1 cellular context compared by ENCODE assay signal in the genomic region with DNA sequence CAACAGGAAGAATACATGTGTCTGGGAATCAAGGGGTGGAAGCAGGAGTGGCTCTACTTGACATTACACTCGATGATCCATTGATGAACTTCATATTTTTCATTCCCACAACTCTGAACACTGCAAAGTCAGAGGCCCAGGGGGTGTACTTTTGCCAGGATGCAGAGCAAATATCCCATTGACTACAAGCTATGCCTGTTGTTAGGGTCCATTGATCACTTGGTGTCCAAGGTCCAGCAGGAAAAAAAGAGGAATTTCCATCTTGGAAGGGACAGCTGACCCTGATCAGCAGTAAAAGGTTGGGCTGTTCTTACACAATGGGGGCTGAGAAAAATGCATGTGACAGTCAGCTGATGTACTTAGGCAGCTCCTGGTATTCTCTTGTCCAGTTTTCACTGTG.
TF ChIP-seq lines count a peak whose summit lies in the region.

No MANE protein-coding gene starts in this region.

TF ChIP-seq in HepG2, 621 proteins besides CTCF, POLR2A, EP300 and RAD21 (continued from another document and continues in another):
- TF ChIP-seq AHDC1 (CRISPR knock-in tag; IDR thresholded peaks at IDR 0.05; ENCODE audit: borderline replicate concordance): no peak
- no peak for TF ChIP-seq ZNF274 (CRISPR knock-in tag; IDR thresholded peaks at IDR 0.05)
- no peak for TF ChIP-seq ZNF512 (CRISPR knock-in tag; IDR thresholded peaks at IDR 0.05)
- no peak for TF ChIP-seq MYPOP (CRISPR knock-in tag; IDR thresholded peaks at IDR 0.05)
- no peak for TF ChIP-seq THYN1 (CRISPR knock-in tag; IDR thresholded peaks at IDR 0.05; ENCODE audit: borderline replicate concordance, low read depth)
- TF ChIP-seq ZNF362 (CRISPR knock-in tag; IDR thresholded peaks at IDR 0.05; ENCODE audit: borderline replicate concordance): peak; percentile 66; the same call in 1 of the 2 replicates
- TF ChIP-seq PHB2 (IDR thresholded peaks at IDR 0.05; ENCODE audit: partially characterized antibody): no peak
- 0 out of 2 replicates have a peak, but pooled peaks have one; percentile 21 for TF ChIP-seq SAP130 (CRISPR knock-in tag; IDR thresholded peaks at IDR 0.05; ENCODE audit: low read depth)
- TF ChIP-seq HIC2 (CRISPR knock-in tag; IDR thresholded peaks at IDR 0.05; ENCODE audit: low read depth): no peak
- no peak for TF ChIP-seq MED8 (CRISPR knock-in tag; IDR thresholded peaks at IDR 0.05; ENCODE audit: insufficient replicate concordance)
- TF ChIP-seq POGZ (CRISPR knock-in tag; IDR thresholded peaks at IDR 0.05): peak; percentile 34; the same call in 1 of the 2 replicates
- TF ChIP-seq, protein P1, sequence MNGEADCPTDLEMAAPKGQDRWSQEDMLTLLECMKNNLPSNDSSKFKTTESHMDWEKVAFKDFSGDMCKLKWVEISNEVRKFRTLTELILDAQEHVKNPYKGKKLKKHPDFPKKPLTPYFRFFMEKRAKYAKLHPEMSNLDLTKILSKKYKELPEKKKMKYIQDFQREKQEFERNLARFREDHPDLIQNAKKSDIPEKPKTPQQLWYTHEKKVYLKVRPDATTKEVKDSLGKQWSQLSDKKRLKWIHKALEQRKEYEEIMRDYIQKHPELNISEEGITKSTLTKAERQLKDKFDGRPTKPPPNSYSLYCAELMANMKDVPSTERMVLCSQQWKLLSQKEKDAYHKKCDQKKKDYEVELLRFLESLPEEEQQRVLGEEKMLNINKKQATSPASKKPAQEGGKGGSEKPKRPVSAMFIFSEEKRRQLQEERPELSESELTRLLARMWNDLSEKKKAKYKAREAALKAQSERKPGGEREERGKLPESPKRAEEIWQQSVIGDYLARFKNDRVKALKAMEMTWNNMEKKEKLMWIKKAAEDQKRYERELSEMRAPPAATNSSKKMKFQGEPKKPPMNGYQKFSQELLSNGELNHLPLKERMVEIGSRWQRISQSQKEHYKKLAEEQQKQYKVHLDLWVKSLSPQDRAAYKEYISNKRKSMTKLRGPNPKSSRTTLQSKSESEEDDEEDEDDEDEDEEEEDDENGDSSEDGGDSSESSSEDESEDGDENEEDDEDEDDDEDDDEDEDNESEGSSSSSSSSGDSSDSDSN (CRISPR knock-in tag; IDR thresholded peaks at IDR 0.05): no peak
- no peak for TF ChIP-seq SKI (IDR thresholded peaks at IDR 0.05; ENCODE audit: partially characterized antibody)
- no peak for TF ChIP-seq THAP9 (CRISPR knock-in tag; IDR thresholded peaks at IDR 0.05; ENCODE audit: borderline replicate concordance)
- TF ChIP-seq, protein P2, sequence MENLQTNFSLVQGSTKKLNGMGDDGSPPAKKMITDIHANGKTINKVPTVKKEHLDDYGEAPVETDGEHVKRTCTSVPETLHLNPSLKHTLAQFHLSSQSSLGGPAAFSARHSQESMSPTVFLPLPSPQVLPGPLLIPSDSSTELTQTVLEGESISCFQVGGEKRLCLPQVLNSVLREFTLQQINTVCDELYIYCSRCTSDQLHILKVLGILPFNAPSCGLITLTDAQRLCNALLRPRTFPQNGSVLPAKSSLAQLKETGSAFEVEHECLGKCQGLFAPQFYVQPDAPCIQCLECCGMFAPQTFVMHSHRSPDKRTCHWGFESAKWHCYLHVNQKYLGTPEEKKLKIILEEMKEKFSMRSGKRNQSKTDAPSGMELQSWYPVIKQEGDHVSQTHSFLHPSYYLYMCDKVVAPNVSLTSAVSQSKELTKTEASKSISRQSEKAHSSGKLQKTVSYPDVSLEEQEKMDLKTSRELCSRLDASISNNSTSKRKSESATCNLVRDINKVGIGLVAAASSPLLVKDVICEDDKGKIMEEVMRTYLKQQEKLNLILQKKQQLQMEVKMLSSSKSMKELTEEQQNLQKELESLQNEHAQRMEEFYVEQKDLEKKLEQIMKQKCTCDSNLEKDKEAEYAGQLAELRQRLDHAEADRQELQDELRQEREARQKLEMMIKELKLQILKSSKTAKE (CRISPR knock-in tag; IDR thresholded peaks at IDR 0.05; ENCODE audit: borderline replicate concordance): no peak
- no peak for TF ChIP-seq ATRX (CRISPR knock-in tag; IDR thresholded peaks at IDR 0.05; ENCODE audit: borderline replicate concordance)
- no peak for TF ChIP-seq ZNF235 (CRISPR knock-in tag; IDR thresholded peaks at IDR 0.05; ENCODE audit: borderline replicate concordance)
- 0 out of 2 replicates have a peak, but pooled peaks have one; percentile 37 for TF ChIP-seq MLX (CRISPR knock-in tag; IDR thresholded peaks at IDR 0.05)
- no peak for TF ChIP-seq SP140L (CRISPR knock-in tag; IDR thresholded peaks at IDR 0.05; ENCODE audit: borderline replicate concordance)
- TF ChIP-seq IKZF1 (IDR thresholded peaks at IDR 0.05): no peak
- no peak for TF ChIP-seq BATF2 (CRISPR knock-in tag; IDR thresholded peaks at IDR 0.05)
- no peak for TF ChIP-seq NAIF1 (CRISPR knock-in tag; IDR thresholded peaks at IDR 0.05; ENCODE audit: borderline replicate concordance)
- no peak for TF ChIP-seq RCOR2 (CRISPR knock-in tag; IDR thresholded peaks at IDR 0.05)
- TF ChIP-seq ZNF770 (CRISPR knock-in tag; IDR thresholded peaks at IDR 0.05): no peak
- TF ChIP-seq SRSF4 (IDR thresholded peaks at IDR 0.05; ENCODE audit: low read depth, low read length, poor library complexity, severe bottlenecking): no peak
- TF ChIP-seq IKZF4 (CRISPR knock-in tag; IDR thresholded peaks at IDR 0.05; ENCODE audit: borderline replicate concordance, low read depth, not compliant biosample characterization): no peak
- TF ChIP-seq ZKSCAN1 (IDR thresholded peaks at IDR 0.05; ENCODE audit: low read length): no peak
- no peak for TF ChIP-seq ZNF781 (CRISPR knock-in tag; IDR thresholded peaks at IDR 0.05; ENCODE audit: borderline replicate concordance, not compliant biosample characterization)
